Comparison of ENCODE assay signal across 1 cellular context in genomic region chr16:20404637-20405036, GRCh38.
TF ChIP-seq lines count a peak whose summit lies in the region.

Gene PDILT (minus strand): TSS chr16:20404737. CDS start chr16:20399300, 5,437 bp downstream.

TF ChIP-seq in H1, 55 proteins besides CTCF, POLR2A, EP300 and RAD21 (continued from another document):
- no peak for TF ChIP-seq ATF2 (IDR thresholded peaks at IDR 0.05; ENCODE audit: low read length)
- TF ChIP-seq ZNF274 (IDR thresholded peaks at IDR 0.05; ENCODE audit: borderline replicate concordance, extremely low read depth, low read length) = no peak
- TF ChIP-seq POLR2AphosphoS5 (IDR thresholded peaks at IDR 0.05; ENCODE audit: low read depth, low read length) = no peak
- TF ChIP-seq CHD7 (IDR thresholded peaks at IDR 0.05; ENCODE audit: insufficient replicate concordance, low read length) = no peak
- TF ChIP-seq SRF (IDR thresholded peaks at IDR 0.05; ENCODE audit: low read depth, low read length) = no peak
TF ChIP-seq in H1: peak in this region for 0.
